ENCODE assay signal across 9 cellular contexts in the genomic region with DNA sequence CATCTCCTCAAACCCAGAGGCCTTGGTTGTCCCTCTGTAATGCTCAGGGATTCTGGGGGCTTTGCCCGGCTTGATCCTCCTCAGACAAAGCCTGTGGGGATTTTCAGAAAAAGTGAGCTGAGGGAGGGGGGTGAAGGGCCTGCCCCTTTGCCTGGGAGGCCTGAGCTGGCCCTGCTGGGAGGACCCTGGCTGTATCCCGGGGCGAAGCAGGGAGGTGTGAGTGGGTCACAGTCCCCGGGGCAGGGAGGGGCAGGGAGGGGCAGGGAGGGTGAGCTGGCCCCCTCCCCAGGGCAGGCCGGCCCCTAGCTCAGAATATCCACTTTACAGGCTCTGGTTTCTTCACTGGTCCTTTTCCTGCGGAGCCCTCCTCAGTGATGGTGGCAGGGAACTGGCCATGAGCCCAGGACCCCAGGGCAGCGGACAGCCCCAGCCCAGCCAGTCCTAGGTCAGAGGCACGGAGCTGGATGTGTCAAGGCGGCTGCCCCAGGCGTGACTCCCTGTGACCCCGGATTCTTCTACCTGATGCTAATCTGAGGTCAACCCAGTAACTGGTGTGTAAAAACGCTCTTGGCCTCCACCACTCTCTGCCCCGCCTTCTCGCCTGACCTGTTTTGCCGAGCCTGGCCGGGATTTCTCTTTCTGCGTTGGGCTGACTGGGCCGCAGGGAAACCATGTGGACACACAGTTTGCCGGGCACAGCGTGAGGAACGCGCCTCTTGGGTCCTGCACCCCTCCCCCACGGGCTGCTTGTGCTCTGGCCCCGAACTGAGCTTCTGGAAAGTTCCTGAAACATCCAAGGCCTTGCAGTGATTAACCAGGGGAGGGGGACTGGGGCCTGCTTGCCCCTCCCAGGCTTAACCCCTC.
DNase-seq lines count a peak whose midpoint lies in the region; ATAC-seq lines count a peak whose summit lies in the region.
"Had no signal": no experiment of that assay in that cellular context is flagged by ENCODE, and none has a peak within 500 bp of the region (broad histone marks: within the 10 kb centered on the region; RNA-seq: fewer than 3 reads in every experiment).

No MANE protein-coding gene starts in this region.

- H3K4me3 ChIP-seq in HUES6 (ENCODE audit: low read depth, low read length) = peak overlapping the region; percentile 32

- no peak overlapping the region for H3K4me3 Mint-ChIP-seq in stimulated activated memory B cell treated with anti-CD40 and anti-IgM and Interleukin-4, amounts not matched to agents 10 μg/mL and 1 μg/mL and 100 μg/mL, for 72 hours

- H3K9me3 ChIP-seq in HUES6 (ENCODE audit: control insufficient read depth, insufficient read depth, low read depth, low read length) = no peaks in the 10 kb centered on the region

- H3K27ac ChIP-seq in HUES6 (ENCODE audit: low read depth, low read length) = peak overlapping the region; percentile 72

- no peaks in the 10 kb centered on the region for H3K27me3 ChIP-seq in HUES6 (ENCODE audit: control insufficient read depth, insufficient read depth, low read length)

- H3K27me3 Mint-ChIP-seq in stimulated activated memory B cell treated with anti-CD40 and anti-IgM and Interleukin-4, amounts not matched to agents 10 μg/mL and 1 μg/mL and 100 μg/mL, for 72 hours = no peaks in the 10 kb centered on the region

- H3K27ac Mint-ChIP-seq in stimulated activated memory B cell treated with anti-CD40 and anti-IgM and Interleukin-4, amounts not matched to agents 10 μg/mL and 1 μg/mL and 100 μg/mL, for 72 hours = peak overlapping the region; percentile 10

- peaks cover 41% of the 10 kb centered on the region for H3K4me1 Mint-ChIP-seq in stimulated activated memory B cell treated with anti-CD40 and anti-IgM and Interleukin-4, amounts not matched to agents 10 μg/mL and 1 μg/mL and 100 μg/mL, for 72 hours

- H3K9ac ChIP-seq in HUES6 (ENCODE audit: low read length) = peak overlapping the region; percentile 66

- no peak for ATAC-seq in stimulated activated memory B cell treated with anti-CD40 and anti-IgM and Interleukin-4, amounts not matched to agents 10 μg/mL and 1 μg/mL and 100 μg/mL, for 72 hours

- DNase-seq in T47D (ENCODE audit: low read depth in 1 of 2, low spot score in 1 of 2) = peak; percentile 92 to 99
- peak; percentile 43 for DNase-seq in kidney tubule cell (ENCODE audit: low spot score)
- DNase-seq in cortex of kidney (lab: John Stamatoyannopoulos, UW) = no peak
- no peak for DNase-seq in hepatic stellate cell (ENCODE audit: low spot score)
- DNase-seq in NCI-H748 (lab: John Stamatoyannopoulos, UW; ENCODE audit: unreplicated experiment) = no peak
- DNase-seq in GM19238 (ENCODE audit: insufficient read length, low spot score) = no peak
- DNase-seq: effector memory CD4-positive, alpha-beta T cell had no signal

- H3K36me3 ChIP-seq in HUES6 (ENCODE audit: control insufficient read depth, insufficient read depth, low read length) = no peaks in the 10 kb centered on the region

- no peaks in the 10 kb centered on the region for H3K36me3 Mint-ChIP-seq in stimulated activated memory B cell treated with anti-CD40 and anti-IgM and Interleukin-4, amounts not matched to agents 10 μg/mL and 1 μg/mL and 100 μg/mL, for 72 hours

- in situ Hi-C loops in T47D (cut with HindIII; ENCODE audit: low pct_unique_long_range_greater_than_20kb, low sequenced_read_pairs) = no loop called here

- no peaks in the 10 kb centered on the region for H3K9me3 Mint-ChIP-seq in stimulated activated memory B cell treated with anti-CD40 and anti-IgM and Interleukin-4, amounts not matched to agents 10 μg/mL and 1 μg/mL and 100 μg/mL, for 72 hours

- peaks cover 79% of the 10 kb centered on the region for H3K4me1 ChIP-seq in HUES6 (ENCODE audit: control insufficient read depth, insufficient read depth, low read length)

Comparison
In these comparisons a context has a peak if more than half of its experiments do, and no peak if none do; other contexts are left out.
1. DNase-seq: peak in T47D (2 of 2) and kidney tubule cell (single experiment); none in cortex of kidney (single experiment), hepatic stellate cell (single experiment), NCI-H748 (single experiment) and GM19238 (single experiment).